29 cellular contexts compared by ENCODE assay signal in genomic region chr5:140084466-140084865, GRCh38. TPM values are rescaled to one million over a fixed set of nuclear protein-coding genes. Genes with fewer than 3 reads are reported as not detected.
DNase-seq lines count a peak whose midpoint lies in the region; ATAC-seq, FAIRE-seq and TF ChIP-seq lines count a peak whose summit lies in the region.
"Had no signal": no experiment of that assay in that cellular context is flagged by ENCODE, and none has a peak within 500 bp of the region (broad histone marks: within the 10 kb centered on the region; RNA-seq: fewer than 3 reads in every experiment).

No MANE protein-coding gene starts in this region.

- intact Hi-C loops in Right ventricle myocardium inferior (cut with DNase I) (no loop called here), left cardiac atrium (cut with DNase I) (no loop called here), pancreas (cut with DNase I) (loop anchor here in 1 of 3 donors (5.0 kb wide), 1 partner anchor 68 kb away; no protein-coding TSS in a partner anchor)

- no peak overlapping the region for H3K4me3 Mint-ChIP-seq in activated T-helper 17 cell treated with anti-CD3 and anti-CD28 coated beads, Interleukin-2, amount 50 U/mL, for 72 hours
- H3K4me3 Mint-ChIP-seq: activated naive CD4-positive, alpha-beta T cell treated with anti-CD3 and anti-CD28 coated beads for 36 hours; activated T-cell treated with anti-CD3 and anti-CD28 coated beads, Interleukin-2, amount 50 U/mL, for 24 hours; B cell; naive thymus-derived CD4-positive, alpha-beta T cell had no signal

- peaks cover 4% of the 10 kb centered on the region for H3K9me3 Mint-ChIP-seq in activated T-helper 17 cell treated with anti-CD3 and anti-CD28 coated beads, Interleukin-2, amount 50 U/mL, for 72 hours

- TF ChIP-seq CTCF in right atrium auricular region (IDR thresholded peaks at IDR 0.05) = no peak
- TF ChIP-seq CTCF in pancreas (IDR thresholded peaks at IDR 0.05) = no peak

- DNase-seq in Right ventricle myocardium inferior (ENCODE audit: missing footprints) = peak; percentile 32
- no peak for DNase-seq in right atrium auricular region (ENCODE audit: low spot score)
- DNase-seq in left cardiac atrium = no peak
- peak in 2 of 6 donors; percentile 13 to 39 for DNase-seq in pancreas
- DNase-seq in DMS53 (lab: John Stamatoyannopoulos, UW) = no peak
- DNase-seq in A172 (ENCODE audit: low spot score) = no peak
- DNase-seq: activated naive CD4-positive, alpha-beta T cell treated with anti-CD3 and anti-CD28 coated beads for 36 hours; activated T-cell treated with anti-CD3 and anti-CD28 coated beads, Interleukin-2, amount 50 U/mL, for 24 hours; amniotic stem cell; DMS79 treated with DMSO at 0.1 percent for 48 hours; foreskin melanocyte; kidney glomerular epithelial cell; mesendoderm; naive thymus-derived CD4-positive, alpha-beta T cell; NCI-H187; NCI-H2171 treated with DMSO at 0.1 percent for 48 hours; NCI-H69; stimulated activated CD4-positive, alpha-beta T cell treated with anti-CD3 and anti-CD28 coated beads, Interleukin-15, amount 100 ng/mL, for 24 hours; stimulated activated naive CD8-positive, alpha-beta T cell treated with anti-CD3 and anti-CD28 coated beads, Interleukin-15, Interleukin-2, amounts not matched to agents 100 U/mL and 50 U/mL, for 24 hours; transverse colon had no signal

- peaks cover 4% of the 10 kb centered on the region for H3K27me3 Mint-ChIP-seq in activated T-helper 17 cell treated with anti-CD3 and anti-CD28 coated beads, Interleukin-2, amount 50 U/mL, for 72 hours

- H3K4me1 Mint-ChIP-seq in activated T-helper 17 cell treated with anti-CD3 and anti-CD28 coated beads, Interleukin-2, amount 50 U/mL, for 72 hours = no peaks in the 10 kb centered on the region
- H3K4me1 Mint-ChIP-seq: B cell; naive thymus-derived CD4-positive, alpha-beta T cell had no signal

- peak overlapping the region in 1 of 2 donors; percentile 55 for H3K27ac ChIP-seq in right atrium auricular region
- H3K27ac ChIP-seq in pancreas = no peak overlapping the region
- H3K27ac ChIP-seq: coronary artery, esophagus muscularis mucosa, transverse colon had no signal

- no peak overlapping the region for H3K4me3 ChIP-seq in right atrium auricular region
- H3K4me3 ChIP-seq in pancreas = no peak overlapping the region
- H3K4me3 ChIP-seq: coronary artery, esophagus muscularis mucosa, transverse colon had no signal

- H3K27ac Mint-ChIP-seq in activated T-helper 17 cell treated with anti-CD3 and anti-CD28 coated beads, Interleukin-2, amount 50 U/mL, for 72 hours = no peak overlapping the region
- H3K27ac Mint-ChIP-seq: activated naive CD4-positive, alpha-beta T cell treated with anti-CD3 and anti-CD28 coated beads for 36 hours; activated T-cell treated with anti-CD3 and anti-CD28 coated beads, Interleukin-2, amount 50 U/mL, for 24 hours; B cell; naive thymus-derived CD4-positive, alpha-beta T cell had no signal

- peak; percentile 81 for ATAC-seq in Right ventricle myocardium inferior
- peak; percentile 72 to 88 for ATAC-seq in left cardiac atrium
- peak in 3 of 4 donors; percentile 40 to 85 (median 81) for ATAC-seq in pancreas
- no peak for ATAC-seq in activated T-helper 17 cell treated with anti-CD3 and anti-CD28 coated beads, Interleukin-2, amount 50 U/mL, for 72 hours (replicated peaks)
- no peak for ATAC-seq in HG03039 (IDR thresholded peaks at IDR 0.05; ENCODE audit: unreplicated experiment)
- ATAC-seq: naive thymus-derived CD4-positive, alpha-beta T cell; sciatic nerve; stimulated activated naive CD8-positive, alpha-beta T cell treated with anti-CD3 and anti-CD28 coated beads, Interleukin-15, Interleukin-2, amounts not matched to agents 100 U/mL and 50 U/mL, for 24 hours had no signal

- H3K27me3 ChIP-seq in right atrium auricular region (no peaks in the 10 kb centered on the region), pancreas (no peaks in the 10 kb centered on the region)
- H3K27me3 ChIP-seq: esophagus muscularis mucosa had no signal

- no peak for FAIRE-seq in pancreas (lab: Jason Lieb, UNC)
- FAIRE-seq: A204.1, bronchial epithelial cell, H54 had no signal

- H3K36me3 ChIP-seq in right atrium auricular region = no peaks in the 10 kb centered on the region
- no peaks in the 10 kb centered on the region for H3K36me3 ChIP-seq in pancreas
- H3K36me3 ChIP-seq: esophagus muscularis mucosa, transverse colon had no signal

- H3K4me1 ChIP-seq in right atrium auricular region (no peaks in the 10 kb centered on the region), pancreas (peaks cover 0 to 6% (median 0%) of the 10 kb centered on the region in 3 donors)
- H3K4me1 ChIP-seq: transverse colon had no signal

- H3K9me3 ChIP-seq in right atrium auricular region (no peaks in the 10 kb centered on the region), pancreas (no peaks in the 10 kb centered on the region)
- H3K9me3 ChIP-seq: transverse colon had no signal

- 44% methylated on average over 7 of the region's 7 CpGs for WGBS in pancreas, 2 donors

- H3K36me3 Mint-ChIP-seq in activated T-helper 17 cell treated with anti-CD3 and anti-CD28 coated beads, Interleukin-2, amount 50 U/mL, for 72 hours (ENCODE audit: low read depth) = no peaks in the 10 kb centered on the region

RNA-seq across cellular contexts. Expression of gene PURA, which starts 29.4 kb away (rescaled TPM):
- total RNA-seq in Right ventricle myocardium inferior (22.2 TPM), right atrium auricular region (10 to 100 TPM; 23.9 to 25.1 TPM), left cardiac atrium (10 to 100 TPM; 27.3 to 27.4 TPM), pancreas (10 to 100 TPM in 3 of 6 donors, 1 to 10 TPM in 3; 8.3 to 17.2 (median 11.1) TPM)
- 1 to 10 TPM; 3.2 to 3.9 TPM for polyA plus RNA-seq in pancreas
- 10 to 100 TPM; 11.1 to 14.3 TPM for total RNA-seq in activated T-helper 17 cell treated with anti-CD3 and anti-CD28 coated beads, Interleukin-2, amount 50 U/mL, for 72 hours
- 10.6 and 11.5 TPM in 2 replicates for total RNA-seq in A172 (2014; rRNA removed; shearing (Covaris generic))

RNA-seq across cellular contexts. Expression of gene IGIP, which starts 41.3 kb away (rescaled TPM):
- total RNA-seq in Right ventricle myocardium inferior = 10.1 TPM
- 10 to 100 TPM; 13.7 to 13.8 TPM for total RNA-seq in right atrium auricular region
- 10 to 100 TPM; 12.3 to 14.4 TPM for total RNA-seq in left cardiac atrium
- 1 to 10 TPM; 2.6 to 8.0 (median 5.8) TPM for total RNA-seq in pancreas
- 1 to 10 TPM; 3.8 to 7.0 TPM for polyA plus RNA-seq in pancreas
- total RNA-seq in activated T-helper 17 cell treated with anti-CD3 and anti-CD28 coated beads, Interleukin-2, amount 50 U/mL, for 72 hours = 1 to 10 TPM; 2.4 to 6.7 TPM
- 2.5 and 3.2 TPM in 2 replicates for total RNA-seq in A172 (2014; rRNA removed; shearing (Covaris generic))

RNA-seq across cellular contexts. Expression of gene NRG2, which starts 41.4 kb away (rescaled TPM):
- 1.9 TPM for total RNA-seq in Right ventricle myocardium inferior
- total RNA-seq in right atrium auricular region = 1 to 10 TPM; 1.8 to 1.9 TPM
- total RNA-seq in left cardiac atrium = 1 to 10 TPM; 1.1 to 1.3 TPM
- 1 to 10 TPM; 1.5 to 5.2 (median 3.7) TPM for total RNA-seq in pancreas
- polyA plus RNA-seq in pancreas = 1 to 10 TPM; 1.2 to 3.3 TPM
- total RNA-seq in activated T-helper 17 cell treated with anti-CD3 and anti-CD28 coated beads, Interleukin-2, amount 50 U/mL, for 72 hours = under 1 TPM; 0.11 to 0.48 TPM
- 2.5 and 3.5 TPM in 2 replicates for total RNA-seq in A172 (2014; rRNA removed; shearing (Covaris generic))
- total RNA-seq: activated naive CD4-positive, alpha-beta T cell treated with anti-CD3 and anti-CD28 coated beads for 36 hours had no signal

Comparison
In these comparisons a context has a peak if more than half of its experiments do, and no peak if none do; other contexts are left out.
1. ATAC-seq: peak in Right ventricle myocardium inferior (single experiment), left cardiac atrium (2 of 2) and pancreas (3 of 4); none in activated T-helper 17 cell treated with anti-CD3 and anti-CD28 coated beads, Interleukin-2, amount 50 U/mL, for 72 hours (single experiment) and HG03039 (single experiment).